In genomic region chr2:8123464-8123863, GRCh38 we compare ENCODE assay signal across 1 cellular context.
TF ChIP-seq lines count a peak whose summit lies in the region.

No MANE protein-coding gene starts in this region.

TF ChIP-seq in WTC11, 78 proteins besides CTCF, POLR2A, EP300 and RAD21 (continued from another document):
- TF ChIP-seq STAT6 (CRISPR knock-in tag; conservative IDR thresholded peaks at IDR 0.05; ENCODE audit: low read depth) (no peak), CREM (CRISPR knock-in tag; IDR thresholded peaks at IDR 0.05) (no peak)
